8 cellular contexts compared by ENCODE assay signal in genomic region chr7:101251871-101252659, GRCh38. TPM values are rescaled to one million over a fixed set of nuclear protein-coding genes. Genes with fewer than 3 reads are reported as not detected.
DNase-seq lines count a peak whose midpoint lies in the region; ATAC-seq and TF ChIP-seq lines count a peak whose summit lies in the region.

No MANE protein-coding gene starts in this region.

- peaks cover 8% of the 10 kb centered on the region for H3K27me3 ChIP-seq in IMR-90 (ENCODE audit: control insufficient read depth, insufficient read depth, low read length)

- peaks cover 8 to 28% of the 10 kb centered on the region in 2 experiments for H3K79me1 ChIP-seq in IMR-90 (ENCODE audit: low read depth in 1 of 2, low read length in 2 of 2)

- H2BK20ac ChIP-seq in IMR-90 (ENCODE audit: low read depth, low read length), result no peak overlapping the region

- H3K4me3 ChIP-seq in IMR-90 (ENCODE audit: insufficient read depth, low read depth, low read length) (peak overlapping the region; percentile 92), OCI-LY7 (ENCODE audit: low read depth, low read length, poor library complexity, severe bottlenecking) (peak overlapping the region; percentile 83)

- H3K9me3 ChIP-seq in IMR-90 (ENCODE audit: control insufficient read depth, insufficient read depth, low read length) (no peaks in the 10 kb centered on the region), OCI-LY7 (ENCODE audit: low read length) (no peaks in the 10 kb centered on the region)

- peaks cover 22% of the 10 kb centered on the region for H3K79me2 ChIP-seq in OCI-LY7 (ENCODE audit: insufficient read depth, low read depth, low read length)

- peak overlapping the region; percentile 51 for H2AK5ac ChIP-seq in IMR-90 (ENCODE audit: low read depth, low read length)

- H3K9me2 ChIP-seq in OCI-LY7 (ENCODE audit: insufficient read depth, low read length), result no peaks in the 10 kb centered on the region

- in situ Hi-C loops in IMR-90 (cut with MboI; ENCODE audit: low sequenced_read_pairs), result no loop called here

- CTCF ChIA-PET in IMR-90 (lab: Yijun Ruan, JAX) (interaction anchor here (1.0 kb wide), 1 partner anchor 8 kb away, joined by 4 read pairs; no protein-coding TSS in a partner anchor), OCI-LY7 (lab: Charles Lee; ENCODE audit: unreplicated experiment) (interaction anchor here (0.6 kb wide), 2 partner anchors 8 to 94 kb away, joined by 4 to 5 read pairs; no protein-coding TSS in a partner anchor)

- peak overlapping the region; percentile 93 for H2AFZ ChIP-seq in IMR-90 (replicated peaks; ENCODE audit: low read length, poor library complexity)
- H2AFZ ChIP-seq in OCI-LY7 (ENCODE audit: low read length), result peak overlapping the region; percentile 99

- peak overlapping the region; percentile 98 for H3K14ac ChIP-seq in IMR-90 (replicated peaks; ENCODE audit: low read depth, low read length)

- peaks cover 6% of the 10 kb centered on the region; the same call in 1 of the 2 replicates for H4K20me1 ChIP-seq in IMR-90 (ENCODE audit: insufficient read depth, low read length)
- H4K20me1 ChIP-seq in OCI-LY7 (ENCODE audit: insufficient read depth, low read length), result 0 out of 2 replicates have a peak, but pooled peaks cover 3% of the 10 kb centered on the region

- H3K4ac ChIP-seq in IMR-90 (ENCODE audit: low read depth, low read length), result peak overlapping the region; percentile 94

- peak overlapping the region; percentile 95 to 99 for H4K8ac ChIP-seq in IMR-90 (ENCODE audit: low read depth in 2 of 2, low read length in 2 of 2)

- dilution Hi-C loops in IMR-90 (cut with HindIII; ENCODE audit: low sequenced_read_pairs, unreplicated experiment), result no loop called here

- H3K4me2 ChIP-seq in IMR-90 (ENCODE audit: low read depth, low read length) (peak overlapping the region; percentile 72), OCI-LY7 (ENCODE audit: low read length) (peak overlapping the region; percentile 58)

- H4K5ac ChIP-seq in IMR-90 (ENCODE audit: low read depth, low read length), result peak overlapping the region; percentile 91

- peak overlapping the region; percentile 97 for H3K23ac ChIP-seq in IMR-90 (ENCODE audit: low read depth, low read length)

- peak overlapping the region; percentile 82 for H4K91ac ChIP-seq in IMR-90 (ENCODE audit: insufficient read depth, low read depth, low read length)

- H3K56ac ChIP-seq in IMR-90 (ENCODE audit: extremely low read depth, insufficient read depth, low read length), result peak overlapping the region; percentile 82; the same call in 1 of the 2 replicates

- intact Hi-C loops in IMR-90 (cut with micrococcal nuclease) (no loop called here), OCI-LY7 (cut with micrococcal nuclease; ENCODE audit: unreplicated experiment) (no loop called here)

- H3K9ac ChIP-seq in IMR-90 (ENCODE audit: low read depth, low read length), result peak overlapping the region; percentile 98

- BruUV-seq in IMR-90 (replicated peaks; lab: Mats Ljungman, UMichigan) (TSS peak; percentile 55), OCI-LY7 (replicated peaks; lab: Mats Ljungman, UMichigan) (TSS peak; percentile 80)

- DNase-seq in DMS114 treated with DMSO at 0.1 percent for 48 hours (lab: John Stamatoyannopoulos, UW; ENCODE audit: unreplicated experiment) (peak; percentile 95), IMR-90 (peak; percentile 98), OCI-LY7 (ENCODE audit: low spot score) (peak; percentile 98), activated T-cell treated with anti-CD3 and anti-CD28 coated beads for 4 hours (peak; percentile 98), epidermal melanocyte (ENCODE audit: insufficient read length, low spot score) (peak; percentile 94), midbrain (lab: John Stamatoyannopoulos, UW) (peak; percentile 96)
- peak; percentile 99 for DNase-seq in stimulated activated CD8-positive, alpha-beta memory T cell treated with anti-CD3 and anti-CD28 coated beads, Interleukin-15, amount 100 ng/mL, for 48 hours (ENCODE audit: low read depth in 2 of 2)

- H3K36me3 ChIP-seq in IMR-90 (ENCODE audit: control insufficient read depth, insufficient read depth, low read length), result peaks cover 2% of the 10 kb centered on the region; the same call in 1 of the 2 replicates
- H3K36me3 ChIP-seq in OCI-LY7 (ENCODE audit: insufficient read depth, low read length), result peaks cover 18% of the 10 kb centered on the region

- H3K27ac ChIP-seq in IMR-90 (ENCODE audit: insufficient read depth, low read length), result peak overlapping the region; percentile 84
- H3K27ac ChIP-seq in OCI-LY7 (ENCODE audit: low read depth, low read length, poor library complexity, severe bottlenecking), result peak overlapping the region; percentile 30

- POLR2A ChIA-PET in IMR-90 (lab: Charles Lee; ENCODE audit: unreplicated experiment), result interaction anchor here (0.7 kb wide), 1 partner anchor 413 kb away, joined by 3 read pairs; no protein-coding TSS in a partner anchor
- POLR2A ChIA-PET in OCI-LY7 (lab: Charles Lee), result interaction anchor here (0.6 to 1.8 kb wide), 5 partner anchors 11 to 381 kb away, joined by 3 to 5 read pairs (median 3); no protein-coding TSS in a partner anchor

- H3K9me1 ChIP-seq in IMR-90 (ENCODE audit: insufficient read depth, low read length), result peaks cover 3% of the 10 kb centered on the region; the same call in 1 of the 2 replicates

- peak; percentile 87 for TF ChIP-seq POLR2A in IMR-90 (IDR thresholded peaks at IDR 0.05; ENCODE audit: low read depth, low read length)

- H3K18ac ChIP-seq in IMR-90 (ENCODE audit: low read depth, low read length), result peak overlapping the region; percentile 62; the same call in 1 of the 2 replicates

- TF ChIP-seq CTCF in IMR-90 (conservative IDR thresholded peaks at IDR 0.05; ENCODE audit: low read depth, low read length) (no peak), OCI-LY7 (conservative IDR thresholded peaks at IDR 0.05; ENCODE audit: low read length) (no peak)

- no peak for TF ChIP-seq RAD21 in IMR-90 (IDR thresholded peaks at IDR 0.05; ENCODE audit: low read length)

- 0 out of 3 replicates have a peak overlapping the region, but pooled peaks have one; percentile 2 for H2BK15ac ChIP-seq in IMR-90 (ENCODE audit: low read depth, low read length)

- H2BK120ac ChIP-seq in IMR-90 (ENCODE audit: low read depth, low read length), result peak overlapping the region; percentile 9

- peak overlapping the region; percentile 68 for H2BK5ac ChIP-seq in IMR-90 (ENCODE audit: low read depth, low read length, poor library complexity, severe bottlenecking)

- 0% methylated on average over 26 of the region's 55 CpGs; no CpG with 5 or more reads in 1 of the 2 experiments for WGBS in IMR-90 (ENCODE audit: extremely low coverage in 2 of 2, insufficient read length in 1 of 2), 2 experiments

- H2AK9ac ChIP-seq in IMR-90 (replicated peaks; ENCODE audit: low read depth, low read length, poor library complexity), result peak overlapping the region; percentile 38

- H3K4me1 ChIP-seq in IMR-90 (ENCODE audit: control insufficient read depth, insufficient read depth, low read length), result peaks cover 5% of the 10 kb centered on the region; the same call in 1 of the 2 replicates
- H3K4me1 ChIP-seq in OCI-LY7 (ENCODE audit: insufficient read depth, low read length, poor library complexity, severe bottlenecking), result peaks cover 12% of the 10 kb centered on the region

- peak; percentile 95 for ATAC-seq in GM21529 (IDR thresholded peaks at IDR 0.05; ENCODE audit: unreplicated experiment)
- peak; percentile 100 for ATAC-seq in IMR-90 (ENCODE audit: low read depth)

TF ChIP-seq in IMR-90, 13 proteins besides CTCF, POLR2A, EP300 and RAD21 (continues in another document):
- TF ChIP-seq FOS (IDR thresholded peaks at IDR 0.05; ENCODE audit: low read depth, low read length) (no peak), USF2 (IDR thresholded peaks at IDR 0.05; ENCODE audit: low read depth, low read length) (peak; percentile 97), NFE2L2 (IDR thresholded peaks at IDR 0.05; ENCODE audit: low read depth, low read length) (no peak), CEBPB (IDR thresholded peaks at IDR 0.05; ENCODE audit: low read depth, low read length) (no peak), RCOR1 (IDR thresholded peaks at IDR 0.05; ENCODE audit: insufficient replicate concordance, low read length) (no peak)

RNA-seq across cellular contexts. Expression of gene FIS1, which starts 7.2 kb away (rescaled TPM):
- total RNA-seq in IMR-90 (2012; rRNA removed), result 241 and 293 TPM in 2 replicates
- polyA plus RNA-seq in IMR-90 (2012; rRNA removed), result 470 and 489 TPM in 2 replicates
- 544 and 563 TPM in 2 replicates for polyA plus RNA-seq in IMR-90 (2012; cell fraction: cytosol; rRNA removed)
- polyA plus RNA-seq in IMR-90 (2012; cell fraction: nucleus; rRNA removed; ENCODE audit: low replicate concordance), result 172 and 183 TPM in 2 replicates
- total RNA-seq in OCI-LY7 (2014; rRNA removed; shearing (Covaris generic)), result 92.7 and 114 TPM in 2 replicates
- 93.4 and 102 TPM in 2 replicates for total RNA-seq in OCI-LY7 (2022)

RNA-seq across cellular contexts. Expression of gene CLDN15, which starts 14.5 kb away (rescaled TPM):
- total RNA-seq in IMR-90 (2012; rRNA removed) (0.56 and 0.72 TPM in 2 replicates), OCI-LY7 (2022) (31.9 and 34.8 TPM in 2 replicates)
- polyA plus RNA-seq in IMR-90 (2012; rRNA removed), result 5.4 and 6.7 TPM in 2 replicates
- 3.5 and 4.6 TPM in 2 replicates for polyA plus RNA-seq in IMR-90 (2012; cell fraction: cytosol; rRNA removed)
- polyA plus RNA-seq in IMR-90 (2012; cell fraction: nucleus; rRNA removed; ENCODE audit: low replicate concordance), result 30.5 and 67.2 TPM in 2 replicates
- total RNA-seq in OCI-LY7 (2014; rRNA removed; shearing (Covaris generic)), result 15.9 and 17.8 TPM in 2 replicates

RNA-seq across cellular contexts. Expression of gene ZNHIT1, which starts 34.1 kb away (rescaled TPM):
- total RNA-seq in IMR-90 (2012; rRNA removed), result 31.7 and 34.4 TPM in 2 replicates
- polyA plus RNA-seq in IMR-90 (2012; rRNA removed), result 47.1 and 62.9 TPM in 2 replicates
- polyA plus RNA-seq in IMR-90 (2012; cell fraction: cytosol; rRNA removed), result 76.6 and 174 TPM in 2 replicates
- 30.5 and 45.4 TPM in 2 replicates for polyA plus RNA-seq in IMR-90 (2012; cell fraction: nucleus; rRNA removed; ENCODE audit: low replicate concordance)
- total RNA-seq in OCI-LY7 (2014; rRNA removed; shearing (Covaris generic)), result 63.8 and 77.3 TPM in 2 replicates
- total RNA-seq in OCI-LY7 (2022), result 40.8 and 44.3 TPM in 2 replicates

RNA-seq across cellular contexts. Expression of gene PLOD3, which starts 34.7 kb away (rescaled TPM):
- total RNA-seq in IMR-90 (2012; rRNA removed) (21.7 and 24.4 TPM in 2 replicates), OCI-LY7 (2022) (25.0 and 30.5 TPM in 2 replicates)
- 159 and 167 TPM in 2 replicates for polyA plus RNA-seq in IMR-90 (2012; rRNA removed)
- polyA plus RNA-seq in IMR-90 (2012; cell fraction: cytosol; rRNA removed), result 138 and 166 TPM in 2 replicates
- polyA plus RNA-seq in IMR-90 (2012; cell fraction: nucleus; rRNA removed; ENCODE audit: low replicate concordance), result 175 and 325 TPM in 2 replicates
- total RNA-seq in OCI-LY7 (2014; rRNA removed; shearing (Covaris generic)), result 9.2 and 12.1 TPM in 2 replicates

RNA-seq across cellular contexts. Expression of gene MOGAT3, which starts 51.2 kb away (rescaled TPM):
- total RNA-seq in IMR-90 (2012; rRNA removed), result not detected in 2 replicates
- polyA plus RNA-seq in IMR-90 (2012; rRNA removed), result not detected in 2 replicates
- polyA plus RNA-seq in IMR-90 (2012; cell fraction: cytosol; rRNA removed), result not detected in 2 replicates
- polyA plus RNA-seq in IMR-90 (2012; cell fraction: nucleus; rRNA removed; ENCODE audit: low replicate concordance), result not detected in 2 replicates
- total RNA-seq in OCI-LY7 (2014; rRNA removed; shearing (Covaris generic)), result not detected in 2 replicates
- total RNA-seq in OCI-LY7 (2022), result not detected in 2 replicates

Comparison
In these comparisons a context has a peak if more than half of its experiments do, and no peak if none do; other contexts are left out.
1. Peak in every context shown above with its lines: DNase-seq, ATAC-seq, H3K4me3 ChIP-seq and H3K27ac ChIP-seq.